ENCODE assay signal across 19 cellular contexts in the genomic region with DNA sequence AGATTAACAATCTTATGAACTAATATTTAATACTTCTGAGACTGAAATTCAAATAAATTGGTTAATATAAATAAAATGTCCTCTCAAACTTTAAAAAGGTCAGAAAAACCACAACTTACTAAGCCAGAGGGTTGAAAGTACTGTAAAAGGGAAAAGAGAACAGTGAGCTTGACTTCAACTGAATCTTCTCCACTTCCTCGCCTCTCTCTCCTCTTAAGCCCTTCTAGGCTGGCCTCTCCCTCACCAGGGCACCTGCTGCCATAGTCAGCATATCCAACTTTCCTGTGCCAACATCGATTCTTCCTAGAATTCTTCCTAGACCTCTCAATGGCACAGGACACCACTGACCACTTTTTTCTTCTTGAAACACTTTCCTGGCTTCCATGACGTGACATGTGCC. TPM values are rescaled to one million over a fixed set of nuclear protein-coding genes. Genes with fewer than 3 reads are reported as not detected.
DNase-seq lines count a peak whose midpoint lies in the region; ATAC-seq and TF ChIP-seq lines count a peak whose summit lies in the region.
"Had no signal": no experiment of that assay in that cellular context is flagged by ENCODE, and none has a peak within 500 bp of the region (broad histone marks: within the 10 kb centered on the region; RNA-seq: fewer than 3 reads in every experiment).

No MANE protein-coding gene starts in this region.

- H3K4me3 Mint-ChIP-seq in T-helper 17 cell = peak overlapping the region; percentile 79
- H3K4me3 Mint-ChIP-seq in endodermal cell = no peak overlapping the region
- no peak overlapping the region for H3K4me3 Mint-ChIP-seq in stimulated activated memory B cell treated with anti-CD40 and anti-IgM and Interleukin-4, amounts not matched to agents 10 μg/mL and 1 μg/mL and 100 μg/mL, for 72 hours

- H3K4me1 ChIP-seq in left ventricle myocardium inferior = peaks cover 98% of the 10 kb centered on the region
- H3K4me1 ChIP-seq in endodermal cell (ENCODE audit: control insufficient read depth, insufficient read depth, low read length) = no peaks in the 10 kb centered on the region

- no peak for TF ChIP-seq CTCF in left ventricle myocardium inferior (IDR thresholded peaks at IDR 0.05; ENCODE audit: borderline replicate concordance)
- TF ChIP-seq CTCF in endodermal cell (conservative IDR thresholded peaks at IDR 0.05) = no peak

- H3K9ac ChIP-seq in endodermal cell (ENCODE audit: extremely low read depth, low read length, poor library complexity, severe bottlenecking) = no peak overlapping the region

- H3K36me3 Mint-ChIP-seq in T-helper 17 cell (ENCODE audit: low read depth) = peaks cover 7% of the 10 kb centered on the region
- peaks cover 24% of the 10 kb centered on the region for H3K36me3 Mint-ChIP-seq in endodermal cell (ENCODE audit: low read depth)
- peaks cover 41% of the 10 kb centered on the region for H3K36me3 Mint-ChIP-seq in stimulated activated memory B cell treated with anti-CD40 and anti-IgM and Interleukin-4, amounts not matched to agents 10 μg/mL and 1 μg/mL and 100 μg/mL, for 72 hours

- H3K4me3 ChIP-seq in left ventricle myocardium inferior = no peak overlapping the region
- no peak overlapping the region for H3K4me3 ChIP-seq in endodermal cell (ENCODE audit: low read length)
- H3K4me3 ChIP-seq: body of pancreas, tibial nerve had no signal

- intact Hi-C loops in left ventricle myocardium inferior (cut with micrococcal nuclease) (no loop called here), cardiac septum (cut with DNase I) (no loop called here)

- H3K4me1 Mint-ChIP-seq in T-helper 17 cell (peaks cover 51% of the 10 kb centered on the region), endodermal cell (peaks cover 12% of the 10 kb centered on the region)
- H3K4me1 Mint-ChIP-seq in stimulated activated memory B cell treated with anti-CD40 and anti-IgM and Interleukin-4, amounts not matched to agents 10 μg/mL and 1 μg/mL and 100 μg/mL, for 72 hours = peaks cover 71% of the 10 kb centered on the region

- H3K27me3 Mint-ChIP-seq in T-helper 17 cell = no peaks in the 10 kb centered on the region
- H3K27me3 Mint-ChIP-seq in endodermal cell (ENCODE audit: insufficient read depth) = no peaks in the 10 kb centered on the region
- H3K27me3 Mint-ChIP-seq in stimulated activated memory B cell treated with anti-CD40 and anti-IgM and Interleukin-4, amounts not matched to agents 10 μg/mL and 1 μg/mL and 100 μg/mL, for 72 hours = no peaks in the 10 kb centered on the region
- H3K27me3 Mint-ChIP-seq: progenitor cell of endocrine pancreas had no signal

- DNase-seq in left ventricle myocardium inferior (no peak), cardiac septum (ENCODE audit: low spot score) (no peak), T-helper 17 cell (no peak), endodermal cell (no peak), GM03348 (ENCODE audit: low spot score) (no peak)
- DNase-seq: activated CD4-positive, alpha-beta T cell treated with anti-CD3 and anti-CD28 coated beads for 1 hour; activated T-cell treated with anti-CD3 and anti-CD28 coated beads, Interleukin-2, amount 50 U/mL, for 72 hours; body of pancreas; effector CD8-positive, alpha-beta T cell; foreskin fibroblast; NCI-H1105; NCI-H345; stimulated activated CD4-positive, alpha-beta T cell treated with anti-CD3 and anti-CD28 coated beads, Interleukin-1b, Interleukin-23, amount 100 ng/mL, for 48 hours had no signal

- H3K27ac ChIP-seq in left ventricle myocardium inferior (replicated peaks) (peak overlapping the region; percentile 67), endodermal cell (ENCODE audit: low read depth, low read length) (no peak overlapping the region)

- WGBS in endodermal cell (ENCODE audit: insufficient coverage in 1 of 2, insufficient read length in 1 of 2), 2 experiments = 96 to 100% methylated on average over 3 of the region's 3 CpGs

- H3K9me3 Mint-ChIP-seq in endodermal cell = no peaks in the 10 kb centered on the region
- no peaks in the 10 kb centered on the region for H3K9me3 Mint-ChIP-seq in stimulated activated memory B cell treated with anti-CD40 and anti-IgM and Interleukin-4, amounts not matched to agents 10 μg/mL and 1 μg/mL and 100 μg/mL, for 72 hours
- H3K9me3 Mint-ChIP-seq: activated T-cell treated with anti-CD3 and anti-CD28 coated beads, Interleukin-2, amount 50 U/mL, for 72 hours had no signal

- H3K9me3 ChIP-seq in left ventricle myocardium inferior (replicated peaks) = no peaks in the 10 kb centered on the region
- no peaks in the 10 kb centered on the region for H3K9me3 ChIP-seq in T-helper 17 cell (ENCODE audit: control insufficient read depth, low read length, poor library complexity, severe bottlenecking)
- no peaks in the 10 kb centered on the region for H3K9me3 ChIP-seq in endodermal cell (ENCODE audit: control insufficient read depth, low read length)
- H3K9me3 ChIP-seq: body of pancreas, tibial nerve had no signal

- peak overlapping the region; percentile 97 for H3K27ac Mint-ChIP-seq in T-helper 17 cell
- H3K27ac Mint-ChIP-seq in endodermal cell = peak overlapping the region; percentile 3
- H3K27ac Mint-ChIP-seq in stimulated activated memory B cell treated with anti-CD40 and anti-IgM and Interleukin-4, amounts not matched to agents 10 μg/mL and 1 μg/mL and 100 μg/mL, for 72 hours = peak overlapping the region; percentile 84
- H3K27ac Mint-ChIP-seq: progenitor cell of endocrine pancreas had no signal

- H3K27me3 ChIP-seq in left ventricle myocardium inferior (ENCODE audit: low read depth) (no peaks in the 10 kb centered on the region), endodermal cell (ENCODE audit: control insufficient read depth, insufficient read depth, low read length, poor library complexity, severe bottlenecking) (no peaks in the 10 kb centered on the region)
- H3K27me3 ChIP-seq: body of pancreas, tibial nerve had no signal

- no peaks in the 10 kb centered on the region for H3K36me3 ChIP-seq in left ventricle myocardium inferior
- peaks cover 48% of the 10 kb centered on the region for H3K36me3 ChIP-seq in endodermal cell (ENCODE audit: control insufficient read depth, insufficient read depth, low read length)
- H3K36me3 ChIP-seq: tibial nerve had no signal

- no peak for ATAC-seq in T-helper 17 cell
- ATAC-seq in stimulated activated memory B cell treated with anti-CD40 and anti-IgM and Interleukin-4, amounts not matched to agents 10 μg/mL and 1 μg/mL and 100 μg/mL, for 72 hours = no peak
- ATAC-seq in HG03520 (IDR thresholded peaks at IDR 0.05; ENCODE audit: unreplicated experiment) = no peak
- no peak for ATAC-seq in GM21367 (IDR thresholded peaks at IDR 0.05; ENCODE audit: unreplicated experiment)
- ATAC-seq: activated T-cell treated with anti-CD3 and anti-CD28 coated beads, Interleukin-2, amount 50 U/mL, for 72 hours; body of pancreas; SK-N-SH treated with all-trans-retinoic acid at 6 μM for 48 hours had no signal

RNA-seq across cellular contexts. Expression of gene GNA13, which starts 19.4 kb away (rescaled TPM):
- 19.7 TPM for total RNA-seq in left ventricle myocardium inferior
- total RNA-seq in cardiac septum = 19.0 TPM
- 100 to 1,000 TPM; 102 to 132 TPM for total RNA-seq in T-helper 17 cell
- total RNA-seq in endodermal cell = 10 to 100 TPM; 59.3 to 66.8 TPM
- 59.5 TPM for polyA plus RNA-seq in endodermal cell (2013, experiment 1 of 2)
- polyA plus RNA-seq in endodermal cell (2013, experiment 2 of 2) = 61.0 TPM

Comparison
In these comparisons a context has a peak if more than half of its experiments do, and no peak if none do; other contexts are left out.
1. H3K27ac Mint-ChIP-seq: peak in every context shown above with its lines; median percentile 97 in T-helper 17 cell; 84 in stimulated activated memory B cell treated with anti-CD40 and anti-IgM and Interleukin-4, amounts not matched to agents 10 μg/mL and 1 μg/mL and 100 μg/mL, for 72 hours; 3 in endodermal cell.